ENCODE assay signal across 8 cellular contexts in genomic region chr5:368162-369084, GRCh38. TPM values are rescaled to one million over a fixed set of nuclear protein-coding genes. Genes with fewer than 3 reads are reported as not detected.
DNase-seq lines count a peak whose midpoint lies in the region; ATAC-seq, FAIRE-seq and TF ChIP-seq lines count a peak whose summit lies in the region.

No MANE protein-coding gene starts in this region.

- no TSS peak for BruUV-seq in HepG2 (replicated peaks; lab: Mats Ljungman, UMichigan)

- H3K9ac ChIP-seq in HepG2 (ENCODE audit: insufficient read depth, low read depth, low read length) = no peak overlapping the region

- H3K9me3 ChIP-seq in right lobe of liver = no peaks in the 10 kb centered on the region
- H3K9me3 ChIP-seq in HepG2 (ENCODE audit: low read length) = no peaks in the 10 kb centered on the region
- peaks cover 0 to 34% (median 0%) of the 10 kb centered on the region in 3 donors for H3K9me3 ChIP-seq in gastroesophageal sphincter
- H3K9me3 ChIP-seq in CD8-positive, alpha-beta memory T cell (ENCODE audit: low read length) = no peaks in the 10 kb centered on the region

- no peak overlapping the region for H2AFZ ChIP-seq in HepG2 (ENCODE audit: low read length)

- no peaks in the 10 kb centered on the region for H4K20me1 ChIP-seq in HepG2 (ENCODE audit: insufficient read depth, low read length)

- 39% methylated on average over 8 of the region's 27 CpGs for WGBS in right lobe of liver (ENCODE audit: insufficient coverage, low coverage, low lambda C conversion rate, missing lambda C conversion rate)
- whole genome bisulfite sequencing in HepG2 (ENCODE audit: low lambda C conversion rate) = 72% methylated on average over 25 of the region's 27 CpGs
- WGBS in gastroesophageal sphincter (ENCODE audit: low coverage in 1 of 2), 2 donors = 50 to 75% methylated on average over 9 to 18 of the region's 27 CpGs

- peak overlapping the region; percentile 54 for H3K4me3 Mint-ChIP-seq in T-helper 2 cell treated with Interferon-gamma antibody and Interleukin-4, amounts not matched to agents 5 μg/mL and 100 μg/mL, for 36 hours
- peak overlapping the region in 2 of 7 donors; percentile 8 to 14 for H3K4me3 Mint-ChIP-seq in CD8-positive, alpha-beta memory T cell

- CTCF ChIA-PET in HepG2 (lab: Yijun Ruan, JAX; ENCODE audit: low intra/inter-chr PET ratio, low total read pairs) = no interaction called here
- CTCF ChIA-PET in CD8-positive, alpha-beta memory T cell (lab: Charles Lee) = no interaction called here

- no peak for TF ChIP-seq RAD21 in HepG2 (CRISPR knock-in tag; IDR thresholded peaks at IDR 0.05)

- H3K4me2 ChIP-seq in HepG2 (ENCODE audit: low read depth, low read length) = no peak overlapping the region

- H3K4me1 ChIP-seq in right lobe of liver (no peaks in the 10 kb centered on the region), HepG2 (ENCODE audit: insufficient read depth, low read length) (no peaks in the 10 kb centered on the region), gastroesophageal sphincter (peaks cover 0 to 4% (median 0%) of the 10 kb centered on the region in 3 donors)
- H3K4me1 ChIP-seq in CD8-positive, alpha-beta memory T cell (ENCODE audit: insufficient read depth, low read length) = peaks cover 12% of the 10 kb centered on the region

- TF ChIP-seq CTCF in right lobe of liver (IDR thresholded peaks at IDR 0.05) (no peak), HepG2 (CRISPR knock-in tag; IDR thresholded peaks at IDR 0.05) (no peak), gastroesophageal sphincter (IDR thresholded peaks at IDR 0.05) (no peak)

- peaks cover 52% of the 10 kb centered on the region for H3K36me3 Mint-ChIP-seq in T-helper 2 cell treated with Interferon-gamma antibody and Interleukin-4, amounts not matched to agents 5 μg/mL and 100 μg/mL, for 36 hours (ENCODE audit: low read depth)
- H3K36me3 Mint-ChIP-seq in CD8-positive, alpha-beta memory T cell = no peaks in the 10 kb centered on the region

- DNase-seq in right lobe of liver = peak in 2 of 3 donors; percentile 29 to 40
- DNase-seq in HepG2 (ENCODE audit: low spot score) = no peak
- DNase-seq in T-helper 2 cell treated with Interferon-gamma antibody and Interleukin-4, amounts not matched to agents 5 μg/mL and 100 μg/mL, for 36 hours (ENCODE audit: low spot score) = peak; percentile 25
- DNase-seq in inferior parietal cortex (ENCODE audit: extremely low spot score) = peak; percentile 27
- DNase-seq in CD8-positive, alpha-beta memory T cell = no peak

- no peaks in the 10 kb centered on the region for H3K27me3 Mint-ChIP-seq in T-helper 2 cell treated with Interferon-gamma antibody and Interleukin-4, amounts not matched to agents 5 μg/mL and 100 μg/mL, for 36 hours (ENCODE audit: low read depth)
- peaks cover 18 to 24% of the 10 kb centered on the region in 2 donors for H3K27me3 Mint-ChIP-seq in CD8-positive, alpha-beta memory T cell

- in situ Hi-C loops in HepG2 (cut with HindIII; ENCODE audit: extremely low pct_ligation_motif_present, low pct_unique_long_range_greater_than_20kb) = no loop called here

- TF ChIP-seq POLR2A in right lobe of liver (IDR thresholded peaks at IDR 0.05) (no peak), HepG2 (IDR thresholded peaks at IDR 0.05; ENCODE audit: insufficient read depth in 1 of 2, low read depth in 2 of 2, low read length in 2 of 2) (no peak), gastroesophageal sphincter (IDR thresholded peaks at IDR 0.05) (no peak)

- H3K4me3 ChIP-seq in right lobe of liver = no peak overlapping the region
- H3K4me3 ChIP-seq in HepG2 (replicated peaks in 1 of 3; ENCODE audit: insufficient read depth in 1 of 3, low read depth in 2 of 3, low read length in 3 of 3) = no peak overlapping the region
- H3K4me3 ChIP-seq in gastroesophageal sphincter = no peak overlapping the region
- no peak overlapping the region for H3K4me3 ChIP-seq in CD8-positive, alpha-beta memory T cell (ENCODE audit: low read length)

- H3K36me3 ChIP-seq in right lobe of liver (no peaks in the 10 kb centered on the region), HepG2 (replicated peaks in 1 of 2; ENCODE audit: control insufficient read depth in 1 of 2, insufficient read depth in 2 of 2, low read length in 2 of 2) (no peaks in the 10 kb centered on the region), gastroesophageal sphincter (no peaks in the 10 kb centered on the region)
- H3K36me3 ChIP-seq in CD8-positive, alpha-beta memory T cell (ENCODE audit: insufficient read depth, low read length) = no peaks in the 10 kb centered on the region

- no peaks in the 10 kb centered on the region for H3K79me2 ChIP-seq in HepG2 (ENCODE audit: insufficient read depth, low read length)

- POLR2A ChIA-PET in HepG2 (lab: Yijun Ruan, JAX) = no interaction called here
- POLR2A ChIA-PET in CD8-positive, alpha-beta memory T cell (lab: Charles Lee) = interaction anchor here (0.6 kb wide), 2 partner anchors 14 to 22 kb away, joined by 3 read pairs; no protein-coding TSS in a partner anchor

- intact Hi-C loops in right lobe of liver (cut with DNase I) (no loop called here), HepG2 (cut with micrococcal nuclease; ENCODE audit: unreplicated experiment) (no loop called here)

- ATAC-seq in right lobe of liver (peak in 1 of 4 donors; percentile 44), HepG2 (no peak), HG03060 (IDR thresholded peaks at IDR 0.05; ENCODE audit: low read depth, unreplicated experiment) (peak; percentile 42), gastroesophageal sphincter (no peak), GM21825 (IDR thresholded peaks at IDR 0.05; ENCODE audit: unreplicated experiment) (no peak)

- peaks cover 20% of the 10 kb centered on the region for H3K9me3 Mint-ChIP-seq in T-helper 2 cell treated with Interferon-gamma antibody and Interleukin-4, amounts not matched to agents 5 μg/mL and 100 μg/mL, for 36 hours
- H3K9me3 Mint-ChIP-seq in CD8-positive, alpha-beta memory T cell = peaks cover 7 to 18% (median 15%) of the 10 kb centered on the region in 5 donors

- TF ChIP-seq EP300 in HepG2 (IDR thresholded peaks at IDR 0.05; ENCODE audit: low read depth in 2 of 2, low read length in 2 of 2) (no peak), HepG2 (CRISPR knock-in tag; IDR thresholded peaks at IDR 0.05; ENCODE audit: borderline replicate concordance) (no peak), gastroesophageal sphincter (IDR thresholded peaks at IDR 0.05) (no peak)

- peak overlapping the region; percentile 71 for H3K27ac Mint-ChIP-seq in T-helper 2 cell treated with Interferon-gamma antibody and Interleukin-4, amounts not matched to agents 5 μg/mL and 100 μg/mL, for 36 hours
- H3K27ac Mint-ChIP-seq in CD8-positive, alpha-beta memory T cell = peak overlapping the region in 1 of 8 donors; percentile 66

- H3K27ac ChIP-seq in right lobe of liver (no peak overlapping the region), HepG2 (ENCODE audit: extremely low read length, insufficient read depth, low read length) (no peak overlapping the region), gastroesophageal sphincter (no peak overlapping the region)
- no peak overlapping the region for H3K27ac ChIP-seq in CD8-positive, alpha-beta memory T cell (ENCODE audit: low read depth, low read length)

- H3K27me3 ChIP-seq in right lobe of liver = no peaks in the 10 kb centered on the region
- no peaks in the 10 kb centered on the region; a peak in 1 of 5 replicates for H3K27me3 ChIP-seq in HepG2 (ENCODE audit: control insufficient read depth in 1 of 2, insufficient read depth in 2 of 2, low read length in 2 of 2)
- peaks cover 5% of the 10 kb centered on the region for H3K27me3 ChIP-seq in gastroesophageal sphincter
- H3K27me3 ChIP-seq in CD8-positive, alpha-beta memory T cell (ENCODE audit: insufficient read depth, low read length, poor library complexity, severe bottlenecking) = peaks cover 7% of the 10 kb centered on the region

- peaks cover 54% of the 10 kb centered on the region for H3K4me1 Mint-ChIP-seq in T-helper 2 cell treated with Interferon-gamma antibody and Interleukin-4, amounts not matched to agents 5 μg/mL and 100 μg/mL, for 36 hours (ENCODE audit: low read depth)
- peaks cover 11 to 29% (median 20%) of the 10 kb centered on the region in 3 donors for H3K4me1 Mint-ChIP-seq in CD8-positive, alpha-beta memory T cell

- FAIRE-seq in HepG2 (lab: Jason Lieb, UNC) = no peak

RNA-seq across cellular contexts. Expression of gene AHRR, which starts 46.9 kb away (rescaled TPM):
- under 1 TPM; 0.06 to 0.81 (median 0.43) TPM for total RNA-seq in right lobe of liver
- 0.13 and 0.35 TPM in 2 replicates for total RNA-seq in HepG2 (2016; rRNA removed; fragmentation: Illumina TruSeq; extraction: Trizol)
- total RNA-seq in HepG2 (2016; cell fraction: cytosol; rRNA removed; fragmentation: Illumina TruSeq; extraction: Trizol; ENCODE audit: low read depth) = 0.30 and 0.44 TPM in 2 replicates
- total RNA-seq in HepG2 (2016; cell fraction: insoluble cytoplasmic fraction; rRNA removed; fragmentation: Illumina TruSeq; extraction: Trizol) = 0.17 and 0.19 TPM in 2 replicates
- 0.14 and 0.22 TPM in 2 replicates for total RNA-seq in HepG2 (2016; cell fraction: membrane; rRNA removed; fragmentation: Illumina TruSeq; extraction: Trizol)
- total RNA-seq in HepG2 (2016; cell fraction: nucleus; rRNA removed; fragmentation: Illumina TruSeq; extraction: Trizol) = 0.19 and 0.41 TPM in 2 replicates
- polyA plus RNA-seq in HepG2 (2011; rRNA removed) = 0.18 and 0.28 TPM in 2 replicates
- polyA plus RNA-seq in HepG2 (2011; cell fraction: cytosol; rRNA removed) = 0.17 and 0.20 TPM in 2 replicates
- 1.5 and 2.1 TPM in 2 replicates for polyA plus RNA-seq in HepG2 (2011; cell fraction: nucleus; rRNA removed)
- polyA plus RNA-seq in HepG2 (2012) = 0.23 and 0.61 TPM in 2 replicates
- 0.16 TPM in 1 of 2 replicates, not detected in the other for polyA plus RNA-seq in HepG2 (2016; cell fraction: cytosol; fragmentation: Illumina TruSeq; extraction: Trizol; ENCODE audit: low read depth)
- polyA plus RNA-seq in HepG2 (2016; cell fraction: insoluble cytoplasmic fraction; fragmentation: Illumina TruSeq; extraction: Trizol; ENCODE audit: low read depth) = 0.15 and 0.39 TPM in 2 replicates
- polyA plus RNA-seq in HepG2 (2016; cell fraction: membrane; fragmentation: Illumina TruSeq; extraction: Trizol; ENCODE audit: low read depth) = 0.09 and 0.48 TPM in 2 replicates
- 0.63 and 0.89 TPM in 2 replicates for polyA plus RNA-seq in HepG2 (2016; cell fraction: nucleus; fragmentation: Illumina TruSeq; extraction: Trizol; ENCODE audit: insufficient read depth, low read depth)
- 0.30 and 8.5 TPM in 2 replicates for polyA minus RNA-seq in HepG2 (2011; rRNA and poly(A)+ RNA removed; ENCODE audit: low replicate concordance)
- polyA minus RNA-seq in HepG2 (2011; cell fraction: cytosol; rRNA and poly(A)+ RNA removed) = 0.40 TPM in 1 of 2 replicates, not detected in the other
- polyA minus RNA-seq in HepG2 (2011; cell fraction: nucleus; rRNA and poly(A)+ RNA removed) = 0.39 and 1.1 TPM in 2 replicates
- total RNA-seq in gastroesophageal sphincter = 1 to 10 TPM in 1 of 4 donors, under 1 TPM in 3; 0.15 to 1.7 (median 0.45) TPM
- total RNA-seq in CD8-positive, alpha-beta memory T cell = 10 to 100 TPM; 31.7 to 38.2 TPM
- polyA plus RNA-seq in CD8-positive, alpha-beta memory T cell = not detected

Comparison
In these comparisons a context has a peak if more than half of its experiments do, and no peak if none do; other contexts are left out.
1. DNase-seq: peak in right lobe of liver (2 of 3), T-helper 2 cell treated with Interferon-gamma antibody and Interleukin-4, amounts not matched to agents 5 μg/mL and 100 μg/mL, for 36 hours (single experiment) and inferior parietal cortex (single experiment); none in HepG2 (single experiment) and CD8-positive, alpha-beta memory T cell (0 of 5).
2. RNA of gene AHRR, which starts 46.9 kb away (total RNA-seq): 31.7 to 38.2 TPM in CD8-positive, alpha-beta memory T cell; 0.06 to 0.81 TPM in right lobe of liver, 0.15 to 1.7 TPM in gastroesophageal sphincter and 0.13 to 0.44 TPM in HepG2; every median in the first group is over 10 times any median in the second.